Comparison of ENCODE assay signal across 1 cellular context in the genomic region with DNA sequence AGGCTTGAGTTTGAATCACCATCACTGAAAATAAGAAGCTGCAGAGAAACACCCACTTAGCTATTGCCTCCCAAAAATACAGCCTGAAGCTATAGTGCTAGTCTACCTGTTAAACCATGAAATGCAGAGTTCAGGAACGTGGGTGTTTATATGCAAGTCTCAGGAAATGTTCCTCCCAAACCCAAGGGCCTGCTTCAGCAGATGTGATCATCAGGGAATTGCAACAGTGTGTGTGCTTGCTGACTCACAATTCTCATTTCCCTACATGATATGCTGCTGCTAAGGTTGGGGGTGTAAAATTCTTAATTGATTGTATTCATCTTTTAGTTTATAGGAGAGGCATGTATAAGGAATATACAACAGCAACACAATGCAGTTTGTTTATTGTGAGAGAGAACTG.
TF ChIP-seq lines count a peak whose summit lies in the region.

No MANE protein-coding gene starts in this region.

TF ChIP-seq in HEK293, 187 proteins besides CTCF, POLR2A, EP300 and RAD21 (continued from another document):
- no peak for TF ChIP-seq YY1 (tag by site-specific recombination; IDR thresholded peaks at IDR 0.05)
- TF ChIP-seq, protein P1, sequence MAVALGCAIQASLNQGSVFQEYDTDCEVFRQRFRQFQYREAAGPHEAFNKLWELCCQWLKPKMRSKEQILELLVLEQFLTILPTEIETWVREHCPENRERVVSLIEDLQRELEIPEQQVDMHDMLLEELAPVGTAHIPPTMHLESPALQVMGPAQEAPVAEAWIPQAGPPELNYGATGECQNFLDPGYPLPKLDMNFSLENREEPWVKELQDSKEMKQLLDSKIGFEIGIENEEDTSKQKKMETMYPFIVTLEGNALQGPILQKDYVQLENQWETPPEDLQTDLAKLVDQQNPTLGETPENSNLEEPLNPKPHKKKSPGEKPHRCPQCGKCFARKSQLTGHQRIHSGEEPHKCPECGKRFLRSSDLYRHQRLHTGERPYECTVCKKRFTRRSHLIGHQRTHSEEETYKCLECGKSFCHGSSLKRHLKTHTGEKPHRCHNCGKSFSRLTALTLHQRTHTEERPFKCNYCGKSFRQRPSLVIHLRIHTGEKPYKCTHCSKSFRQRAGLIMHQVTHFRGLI (tag by site-specific recombination; IDR thresholded peaks at IDR 0.05): no peak
- TF ChIP-seq ZNF624 (tag by site-specific recombination; IDR thresholded peaks at IDR 0.05): no peak
- no peak for TF ChIP-seq BCL11A (tag by site-specific recombination; IDR thresholded peaks at IDR 0.05; ENCODE audit: low read depth)
- TF ChIP-seq ZNF23 (tag by site-specific recombination; IDR thresholded peaks at IDR 0.05; ENCODE audit: borderline replicate concordance): no peak
